In the genomic region with DNA sequence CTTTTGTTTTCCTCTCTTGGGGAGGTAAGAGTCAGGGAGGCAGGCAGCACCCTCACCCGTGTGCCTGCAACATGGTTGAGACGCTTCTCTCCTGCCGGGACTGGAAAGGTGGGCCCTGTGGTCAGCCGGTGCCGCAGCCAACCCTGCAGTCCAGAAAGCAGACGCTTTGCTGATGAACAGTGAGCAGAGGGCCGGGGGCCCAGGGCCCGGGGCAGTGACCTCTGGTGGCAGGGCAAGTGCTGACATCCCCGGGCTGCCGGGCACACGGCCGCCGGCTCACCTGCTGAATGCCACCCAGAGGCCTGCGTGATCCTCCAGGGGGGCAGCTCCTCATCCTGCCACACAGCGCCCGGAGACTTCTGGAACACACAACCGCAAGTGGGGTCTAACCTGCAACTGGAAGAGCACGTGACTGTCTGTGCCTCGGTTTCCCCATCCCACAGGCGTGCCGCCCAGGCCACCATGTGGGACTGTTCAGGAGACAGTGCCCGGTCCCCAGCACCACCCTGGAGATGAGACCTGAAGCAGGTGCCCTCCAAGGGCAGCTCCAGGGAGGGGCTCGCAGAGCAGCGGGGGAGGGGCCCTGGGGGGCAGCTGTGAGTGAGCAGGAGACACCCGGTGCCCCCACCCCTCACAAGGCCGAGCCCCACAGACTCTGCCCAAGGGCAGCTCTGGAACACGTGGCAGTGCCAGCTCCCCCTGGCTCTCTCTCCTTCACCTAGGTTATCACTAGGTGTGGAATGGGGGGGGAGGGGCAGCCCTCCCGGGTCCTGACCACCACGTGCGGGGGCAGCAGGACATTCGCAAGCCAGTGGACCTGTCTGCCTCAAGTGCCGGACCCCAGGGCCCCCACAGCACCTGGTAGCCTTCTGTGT, we compare ENCODE assay signal across 20 cellular contexts. TPM values are rescaled to one million over a fixed set of nuclear protein-coding genes. Genes with fewer than 3 reads are reported as not detected.
"Had no signal": no experiment of that assay in that cellular context is flagged by ENCODE, and none has a peak within 500 bp of the region (broad histone marks: within the 10 kb centered on the region; RNA-seq: fewer than 3 reads in every experiment).

No MANE protein-coding gene starts in this region.

- H3K36me3 ChIP-seq: esophagus squamous epithelium, gastroesophageal sphincter, ovary, right atrium auricular region, stomach, thoracic aorta, transverse colon had no signal

- H3K9me3 ChIP-seq: esophagus squamous epithelium, gastroesophageal sphincter, mucosa of descending colon, ovary, right atrium auricular region, stomach, thoracic aorta, transverse colon had no signal

- H3K9me3 Mint-ChIP-seq: naive thymus-derived CD8-positive, alpha-beta T cell had no signal

- H3K4me3 Mint-ChIP-seq: naive thymus-derived CD8-positive, alpha-beta T cell had no signal

- H3K4me1 ChIP-seq: right atrium auricular region had no signal

- DNase-seq: cortex of kidney; effector memory CD4-positive, alpha-beta T cell; esophagus squamous epithelium; foreskin fibroblast; kidney glomerular epithelial cell; mammary epithelial cell; mucosa of descending colon; naive thymus-derived CD8-positive, alpha-beta T cell; nucleus accumbens; ovary; small intestine; stimulated activated CD4-positive, alpha-beta T cell treated with anti-CD3 and anti-CD28 coated beads, Interleukin-12 subunit alpha, Interleukin-12 subunit beta, amount 100 ng/mL, for 4 hours; stimulated activated naive CD4-positive, alpha-beta T cell; stomach; substantia nigra; transverse colon had no signal

- H3K27ac ChIP-seq: esophagus squamous epithelium, gastroesophageal sphincter, ovary, right atrium auricular region, stomach, thoracic aorta, transverse colon had no signal

- H3K36me3 Mint-ChIP-seq: naive thymus-derived CD8-positive, alpha-beta T cell had no signal

- ATAC-seq: gastroesophageal sphincter; mucosa of descending colon; naive thymus-derived CD8-positive, alpha-beta T cell had no signal

- H3K4me3 ChIP-seq: esophagus squamous epithelium, gastroesophageal sphincter, mucosa of descending colon, ovary, right atrium auricular region, stomach, thoracic aorta, transverse colon had no signal

RNA-seq across cellular contexts. Expression of a gene that starts 2.2 kb away (rescaled TPM):
- total RNA-seq: epithelial cell of proximal tubule; esophagus squamous epithelium; mammary epithelial cell; naive thymus-derived CD8-positive, alpha-beta T cell; thoracic aorta had no signal
- polyA plus RNA-seq: mammary epithelial cell; naive thymus-derived CD8-positive, alpha-beta T cell; ovary; stomach had no signal
